ENCODE assay signal across 9 cellular contexts in the genomic region with DNA sequence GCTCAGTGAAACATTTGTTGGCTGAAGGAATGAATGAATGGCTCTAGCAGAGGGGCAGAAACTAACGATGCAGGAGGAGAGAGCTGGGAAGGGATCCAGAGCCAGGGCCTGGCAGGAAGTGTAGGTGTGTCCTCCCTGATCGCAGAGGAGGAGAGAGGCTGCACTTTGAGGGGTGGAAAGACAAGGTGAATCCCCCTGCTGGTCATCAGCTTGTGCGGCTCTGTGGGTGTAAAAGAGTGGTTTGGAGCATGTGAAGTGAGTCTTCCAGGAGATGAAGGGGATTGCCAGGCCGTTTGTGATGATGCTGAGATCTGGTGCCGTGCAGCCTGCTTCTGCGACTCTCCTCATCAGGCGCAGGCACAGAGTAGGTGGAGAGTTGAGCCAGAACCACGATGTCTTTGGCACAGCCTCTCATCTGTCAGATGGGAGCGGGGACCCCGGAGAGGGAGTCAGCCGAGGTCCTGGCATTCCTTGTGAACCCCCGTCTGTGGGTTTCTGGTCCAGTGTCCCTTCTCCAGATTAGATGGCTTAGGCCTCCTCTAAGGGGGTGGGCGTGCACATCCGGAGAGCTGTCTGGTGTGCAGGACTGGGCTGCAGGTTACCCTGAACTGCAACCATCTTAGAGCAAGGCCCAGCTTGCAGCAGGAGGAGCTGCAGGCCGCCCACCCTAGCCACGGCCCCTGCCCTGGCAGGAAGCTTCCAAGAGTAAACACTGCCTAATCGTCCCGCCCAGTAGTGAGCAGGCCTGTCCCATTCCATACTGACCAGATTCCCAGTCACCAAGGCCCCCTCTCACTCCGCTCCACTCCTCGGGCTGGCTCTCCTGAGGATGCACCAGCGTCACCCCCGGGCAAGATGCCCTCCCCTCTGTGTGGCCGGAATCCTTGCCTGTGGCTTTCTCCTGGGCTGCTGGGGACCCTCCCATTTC. TPM values are rescaled to one million over a fixed set of nuclear protein-coding genes. Genes with fewer than 3 reads are reported as not detected.
A peak's percentile ranks its signal among the peaks of the same experiment; 100 is the strongest.
DNase-seq lines count a peak whose midpoint lies in the region; ATAC-seq and TF ChIP-seq lines count a peak whose summit lies in the region.
"Had no signal": no experiment of that assay in that cellular context is flagged by ENCODE, and none has a peak within 500 bp of the region (broad histone marks: within the 10 kb centered on the region; RNA-seq: fewer than 3 reads in every experiment).

A gene (plus strand): TSS at position 753 of the 928 bp plus-strand sequence. CDS start 77 bp downstream, at position 830.

- H3K27me3 ChIP-seq in osteoblast (ENCODE audit: insufficient read depth, low read length) = peaks cover 2% of the 10 kb centered on the region

- DNase-seq in GM12865 (ENCODE audit: low read depth) (peak; percentile 86), astrocyte of the cerebellum (ENCODE audit: low read depth) (no peak), osteoblast (ENCODE audit: insufficient read length, low spot score, missing footprints) (peak; percentile 82), GF-D8 (lab: John Stamatoyannopoulos, UW) (no peak), Right ventricle myocardium inferior (ENCODE audit: missing footprints) (no peak), left ventricle myocardium superior (no peak), foreskin melanocyte (no peak)

- no peaks in the 10 kb centered on the region for H3K9me3 ChIP-seq in osteoblast (ENCODE audit: low read depth, low read length)

- no peaks in the 10 kb centered on the region for H4K20me1 ChIP-seq in osteoblast (ENCODE audit: insufficient read depth, low read length)

- in situ Hi-C loops in astrocyte of the cerebellum (cut with HindIII; ENCODE audit: low sequenced_read_pairs) = no loop called here

- peak; percentile 29 for ATAC-seq in HG03108 (IDR thresholded peaks at IDR 0.05; ENCODE audit: unreplicated experiment)
- ATAC-seq in Right ventricle myocardium inferior = no peak
- no peak for ATAC-seq in left ventricle myocardium superior

- intact Hi-C loops in Right ventricle myocardium inferior (cut with DNase I) = no loop called here
- intact Hi-C loops in left ventricle myocardium superior (cut with micrococcal nuclease) = no loop called here

- H3K4me3 ChIP-seq in GM12865 (ENCODE audit: low read depth, low read length) = no peak within 1 kb of the TSS
- H3K4me3 ChIP-seq in astrocyte of the cerebellum (ENCODE audit: low read depth, low read length) = no peak within 1 kb of the TSS
- H3K4me3 ChIP-seq in osteoblast (ENCODE audit: insufficient read depth, low read length) = no peak within 1 kb of the TSS

- TF ChIP-seq CTCF in GM12865 (IDR thresholded peaks at IDR 0.05; ENCODE audit: insufficient read depth, low read depth, low read length, missing control alignments) = peak; percentile 19
- TF ChIP-seq CTCF in astrocyte of the cerebellum (IDR thresholded peaks at IDR 0.05; ENCODE audit: low read depth, low read length, missing control alignments) = peak; percentile 29
- TF ChIP-seq CTCF in osteoblast (IDR thresholded peaks at IDR 0.05; ENCODE audit: extremely low read depth, low read depth, low read length) = peak; percentile 24

- H3K4me1 ChIP-seq in osteoblast (ENCODE audit: insufficient read depth, low read length) = peaks cover 2% of the 10 kb centered on the region

- H3K79me2 ChIP-seq in osteoblast (ENCODE audit: insufficient read depth, low read length) = peaks cover 7% of the 10 kb centered on the region

- H3K27ac ChIP-seq in osteoblast (ENCODE audit: low read depth, low read length) = no peak within 1 kb of the TSS
- H3K27ac ChIP-seq: HL-60 had no signal

- no peaks in the 10 kb centered on the region for H3K36me3 ChIP-seq in osteoblast (ENCODE audit: insufficient read depth, low read length)

- H3K4me2 ChIP-seq in osteoblast (ENCODE audit: insufficient read depth, low read length) = no peak within 1 kb of the TSS

- peak within 1 kb of the TSS; percentile 20 for H2AFZ ChIP-seq in osteoblast (ENCODE audit: low read length)

RNA-seq across cellular contexts. Expression of the gene that starts here (rescaled TPM):
- total RNA-seq in osteoblast = 1.2 and 1.4 TPM in 2 replicates
- total RNA-seq in Right ventricle myocardium inferior = 3.6 TPM
- 3.1 TPM for total RNA-seq in left ventricle myocardium superior

Comparison
In these comparisons a context has a peak if more than half of its experiments do, and no peak if none do; other contexts are left out.
1. DNase-seq: peak in GM12865 (single experiment) and osteoblast (single experiment); none in astrocyte of the cerebellum (single experiment), GF-D8 (single experiment), Right ventricle myocardium inferior (single experiment), left ventricle myocardium superior (single experiment) and foreskin melanocyte (single experiment).
2. Peak in every context shown above with its lines, with median percentiles within 50 percentile points of each other: CTCF ChIP-seq.